Comparison of ENCODE assay signal across 13 cellular contexts in genomic region chr4:1728061-1728980, GRCh38. TPM values are rescaled to one million over a fixed set of nuclear protein-coding genes. Genes with fewer than 3 reads are reported as not detected.
A peak's percentile ranks its signal among the peaks of the same experiment; 100 is the strongest.
DNase-seq lines count a peak whose midpoint lies in the region; ATAC-seq and TF ChIP-seq lines count a peak whose summit lies in the region.
"Had no signal": no experiment of that assay in that cellular context is flagged by ENCODE, and none has a peak within 500 bp of the region (broad histone marks: within the 10 kb centered on the region; RNA-seq: fewer than 3 reads in every experiment).

No MANE protein-coding gene starts in this region.

- H3K27me3 Mint-ChIP-seq in endothelial cell (ENCODE audit: unreplicated experiment) = peaks cover 5% of the 10 kb centered on the region

- H3K79me2 ChIP-seq in PC-3 (ENCODE audit: low read length) = peaks cover 63% of the 10 kb centered on the region
- peaks cover 84% of the 10 kb centered on the region for H3K79me2 ChIP-seq in osteoblast (ENCODE audit: insufficient read depth, low read length)

- peaks cover 30% of the 10 kb centered on the region for H3K4me1 Mint-ChIP-seq in endothelial cell (ENCODE audit: unreplicated experiment)

- H3K4me3 ChIP-seq in BLaER1 (no peak overlapping the region), PC-3 (ENCODE audit: low read length) (peak overlapping the region; percentile 34), osteoblast (ENCODE audit: insufficient read depth, low read length) (no peak overlapping the region)
- H3K4me3 ChIP-seq: cardiac muscle cell had no signal

- peak overlapping the region; percentile 59 for H3K27ac ChIP-seq in BLaER1
- H3K27ac ChIP-seq in PC-3 (ENCODE audit: low read length) = peak overlapping the region; percentile 92
- no peak overlapping the region for H3K27ac ChIP-seq in osteoblast (ENCODE audit: low read depth, low read length)
- H3K27ac ChIP-seq: cardiac muscle cell had no signal

- no peaks in the 10 kb centered on the region for H3K9me3 Mint-ChIP-seq in endothelial cell (ENCODE audit: unreplicated experiment)
- H3K9me3 Mint-ChIP-seq: activated T-cell treated with anti-CD3 and anti-CD28 coated beads, Interleukin-2, amount 50 U/mL, for 4 hours had no signal

- no peak for ATAC-seq in PC-3
- ATAC-seq: activated T-cell treated with anti-CD3 and anti-CD28 coated beads, Interleukin-2, amount 50 U/mL, for 4 hours had no signal

- peaks cover 9% of the 10 kb centered on the region for H3K36me3 Mint-ChIP-seq in endothelial cell (ENCODE audit: low read depth, unreplicated experiment)

- H3K9ac ChIP-seq in BLaER1 (0 out of 2 replicates have a peak overlapping the region, but pooled peaks have one; percentile 6), PC-3 (ENCODE audit: low read length) (peak overlapping the region; percentile 56)

- intact Hi-C loops in PC-3 (cut with micrococcal nuclease) = no loop called here

- H3K4me3 Mint-ChIP-seq in endothelial cell (ENCODE audit: unreplicated experiment) = no peak overlapping the region
- H3K4me3 Mint-ChIP-seq: activated T-cell treated with anti-CD3 and anti-CD28 coated beads, Interleukin-2, amount 50 U/mL, for 4 hours had no signal

- H3F3A ChIP-seq in PC-3 (ENCODE audit: low read length, unreplicated experiment) = no peaks in the 10 kb centered on the region

- POLR2A ChIA-PET in PC-3 (lab: Charles Lee; ENCODE audit: unreplicated experiment) = no interaction called here

- H3K27ac Mint-ChIP-seq in endothelial cell (ENCODE audit: unreplicated experiment) = peak overlapping the region; percentile 84

- no peak for DNase-seq in PC-3
- DNase-seq in endothelial cell (ENCODE audit: low spot score) = no peak
- DNase-seq in osteoblast (ENCODE audit: insufficient read length, low spot score, missing footprints) = peak; percentile 74
- DNase-seq in NCI-H146 (lab: John Stamatoyannopoulos, UW) = no peak
- no peak for DNase-seq in NCI-H1105 (lab: John Stamatoyannopoulos, UW)
- no peak for DNase-seq in NCI-H526 (lab: John Stamatoyannopoulos, UW)
- DNase-seq in NCI-H82 (lab: John Stamatoyannopoulos, UW) = no peak
- DNase-seq: activated T-cell treated with anti-CD3 and anti-CD28 coated beads, Interleukin-2, amount 50 U/mL, for 4 hours; NCI-H1092; NCI-H510A treated with DMSO at 0.1 percent for 48 hours; SHP77 treated with DMSO at 0.1 percent for 48 hours had no signal

- BruUV-seq in PC-3 (replicated peaks; lab: Mats Ljungman, UMichigan) = no TSS peak

- CTCF ChIA-PET in PC-3 (lab: Charles Lee) = no interaction called here

- TF ChIP-seq CTCF in PC-3 (conservative IDR thresholded peaks at IDR 0.05; ENCODE audit: low read depth, low read length) = no peak
- peak; percentile 48 for TF ChIP-seq CTCF in endothelial cell (IDR thresholded peaks at IDR 0.05; ENCODE audit: unreplicated experiment)
- TF ChIP-seq CTCF in osteoblast (IDR thresholded peaks at IDR 0.05; ENCODE audit: extremely low read depth, low read depth, low read length) = no peak

- no peaks in the 10 kb centered on the region for H3K9me2 ChIP-seq in PC-3 (replicated peaks; ENCODE audit: low read length)

- H2AFZ ChIP-seq in PC-3 (ENCODE audit: low read length) (no peak overlapping the region), osteoblast (ENCODE audit: low read length) (no peak overlapping the region)

- H3K27me3 ChIP-seq in BLaER1 = no peaks in the 10 kb centered on the region
- H3K27me3 ChIP-seq in PC-3 (ENCODE audit: low read length) = no peaks in the 10 kb centered on the region
- H3K27me3 ChIP-seq in osteoblast (ENCODE audit: insufficient read depth, low read length) = no peaks in the 10 kb centered on the region
- H3K27me3 ChIP-seq: cardiac muscle cell had no signal

- H3K9me3 ChIP-seq in BLaER1 (no peaks in the 10 kb centered on the region), PC-3 (ENCODE audit: low read length) (no peaks in the 10 kb centered on the region), osteoblast (ENCODE audit: low read depth, low read length) (no peaks in the 10 kb centered on the region)

- H3K4me1 ChIP-seq in BLaER1 (peaks cover 54% of the 10 kb centered on the region), PC-3 (ENCODE audit: insufficient read depth, low read length) (peaks cover 51% of the 10 kb centered on the region), osteoblast (ENCODE audit: insufficient read depth, low read length) (peaks cover 18% of the 10 kb centered on the region)

- H3K4me2 ChIP-seq in BLaER1 (peak overlapping the region; percentile 51; the same call in 1 of the 2 replicates), PC-3 (ENCODE audit: low read length) (peak overlapping the region; percentile 70), osteoblast (ENCODE audit: insufficient read depth, low read length) (no peak overlapping the region)

- peaks cover 93% of the 10 kb centered on the region for H4K20me1 ChIP-seq in BLaER1
- H4K20me1 ChIP-seq in PC-3 (ENCODE audit: low read length) = peaks cover 14% of the 10 kb centered on the region; the same call in 1 of the 2 replicates
- peaks cover 13% of the 10 kb centered on the region for H4K20me1 ChIP-seq in osteoblast (ENCODE audit: insufficient read depth, low read length)

- peaks cover 99% of the 10 kb centered on the region for H3K36me3 ChIP-seq in BLaER1
- peaks cover 38% of the 10 kb centered on the region for H3K36me3 ChIP-seq in PC-3 (ENCODE audit: low read depth, low read length)
- peaks cover 50% of the 10 kb centered on the region for H3K36me3 ChIP-seq in osteoblast (ENCODE audit: insufficient read depth, low read length)

RNA-seq across cellular contexts. Expression of gene TACC3, which starts 7.0 kb away (rescaled TPM):
- 32.0 and 74.5 TPM in 2 replicates for total RNA-seq in PC-3 (2014; rRNA removed)
- 42.2 TPM for total RNA-seq in endothelial cell (ENCODE audit: unreplicated experiment)
- 3.2 and 4.0 TPM in 2 replicates for total RNA-seq in osteoblast

RNA-seq across cellular contexts. Expression of gene TMEM129, which starts 7.2 kb away (rescaled TPM):
- total RNA-seq in PC-3 (2014; rRNA removed) (28.6 and 47.7 TPM in 2 replicates), endothelial cell (ENCODE audit: unreplicated experiment) (27.2 TPM), osteoblast (37.1 and 38.0 TPM in 2 replicates)

RNA-seq across cellular contexts. Expression of gene SLBP, which starts 16.2 kb away (rescaled TPM):
- total RNA-seq in PC-3 (2014; rRNA removed) = 98.3 and 109 TPM in 2 replicates
- total RNA-seq in endothelial cell (ENCODE audit: unreplicated experiment) = 33.2 TPM
- 51.9 and 55.7 TPM in 2 replicates for total RNA-seq in osteoblast

RNA-seq across cellular contexts. Expression of gene FAM53A, which starts 44.2 kb away (rescaled TPM):
- total RNA-seq in PC-3 (2014; rRNA removed) (3.1 and 4.8 TPM in 2 replicates), endothelial cell (ENCODE audit: unreplicated experiment) (1.8 TPM), osteoblast (3.8 and 4.3 TPM in 2 replicates)
